ENCODE assay signal across 19 cellular contexts in the genomic region with DNA sequence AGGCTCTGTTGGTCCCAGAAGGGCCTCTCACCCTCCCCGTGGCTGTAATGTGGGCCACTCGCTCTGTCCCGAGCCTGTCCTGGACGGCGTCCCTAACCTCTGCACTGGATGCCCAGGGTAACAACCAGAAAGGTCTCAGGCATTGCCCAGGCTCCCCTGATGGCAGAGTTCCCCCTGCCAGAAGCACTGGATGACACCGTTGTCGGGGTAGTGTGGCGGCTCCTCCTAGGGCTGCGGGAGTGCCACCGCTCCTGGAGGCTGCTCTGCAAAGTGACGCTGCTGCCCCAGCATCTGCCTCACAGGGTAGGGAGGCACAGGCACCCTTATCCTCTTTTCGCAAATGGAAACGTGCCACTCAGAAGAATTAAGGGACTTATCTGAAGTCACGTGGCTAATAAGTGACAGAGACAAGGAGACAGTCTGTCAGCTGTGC. TPM values are rescaled to one million over a fixed set of nuclear protein-coding genes. Genes with fewer than 3 reads are reported as not detected.
A peak's percentile ranks its signal among the peaks of the same experiment; 100 is the strongest.
DNase-seq lines count a peak whose midpoint lies in the region; ATAC-seq and TF ChIP-seq lines count a peak whose summit lies in the region.
"Had no signal": no experiment of that assay in that cellular context is flagged by ENCODE, and none has a peak within 500 bp of the region (broad histone marks: within the 10 kb centered on the region; RNA-seq: fewer than 3 reads in every experiment).

No MANE protein-coding gene starts in this region.

- no peaks in the 10 kb centered on the region for H3K27me3 ChIP-seq in endodermal cell (ENCODE audit: control insufficient read depth, insufficient read depth, low read length, poor library complexity, severe bottlenecking)
- H3K27me3 ChIP-seq: vagina had no signal

- H3K27me3 Mint-ChIP-seq in activated naive CD8-positive, alpha-beta T cell = no peaks in the 10 kb centered on the region
- no peaks in the 10 kb centered on the region for H3K27me3 Mint-ChIP-seq in activated naive CD8-positive, alpha-beta T cell treated with anti-CD3 and anti-CD28 coated beads, Interleukin-2, amount 50 U/mL, for 24 hours
- no peaks in the 10 kb centered on the region for H3K27me3 Mint-ChIP-seq in endodermal cell (ENCODE audit: insufficient read depth)
- H3K27me3 Mint-ChIP-seq: activated CD4-positive, alpha-beta T cell treated with anti-CD3 and anti-CD28 coated beads for 36 hours; CD8-positive, alpha-beta memory T cell had no signal

- no peak for DNase-seq in activated naive CD8-positive, alpha-beta T cell treated with anti-CD3 and anti-CD28 coated beads, Interleukin-2, amount 50 U/mL, for 24 hours
- DNase-seq in endodermal cell (peak; percentile 60), medulla oblongata (ENCODE audit: extremely low spot score) (peak; percentile 38), substantia nigra (lab: John Stamatoyannopoulos, UW) (peak in 14 of 49 donors; percentile 4 to 44 (median 26)), foreskin fibroblast (no peak)
- DNase-seq: activated CD4-positive, alpha-beta T cell treated with anti-CD3 and anti-CD28 coated beads for 36 hours; activated T-cell treated with anti-CD3 and anti-CD28 coated beads, Interleukin-2, amount 50 U/mL, for 1 hour; amniotic stem cell; CD8-positive, alpha-beta memory T cell; HCEC 1CT; mesenchymal stem cell; NCI-H1092 treated with DMSO at 0.1 percent for 48 hours; SIG-M5 had no signal

- ATAC-seq in activated naive CD8-positive, alpha-beta T cell treated with anti-CD3 and anti-CD28 coated beads, Interleukin-2, amount 50 U/mL, for 24 hours = no peak
- ATAC-seq in GM19351 (IDR thresholded peaks at IDR 0.05; ENCODE audit: unreplicated experiment) = no peak
- no peak for ATAC-seq in HG03432 (IDR thresholded peaks at IDR 0.05; ENCODE audit: unreplicated experiment)
- ATAC-seq: activated CD4-positive, alpha-beta T cell treated with anti-CD3 and anti-CD28 coated beads for 36 hours; GM12878 had no signal

- H3K27ac Mint-ChIP-seq in activated naive CD8-positive, alpha-beta T cell = peak overlapping the region; percentile 41
- no peak overlapping the region for H3K27ac Mint-ChIP-seq in activated naive CD8-positive, alpha-beta T cell treated with anti-CD3 and anti-CD28 coated beads, Interleukin-2, amount 50 U/mL, for 24 hours
- peak overlapping the region; percentile 79 for H3K27ac Mint-ChIP-seq in endodermal cell

- no peak overlapping the region for H3K4me3 Mint-ChIP-seq in activated naive CD8-positive, alpha-beta T cell
- H3K4me3 Mint-ChIP-seq in activated naive CD8-positive, alpha-beta T cell treated with anti-CD3 and anti-CD28 coated beads, Interleukin-2, amount 50 U/mL, for 24 hours = no peak overlapping the region
- H3K4me3 Mint-ChIP-seq in endodermal cell = no peak overlapping the region
- H3K4me3 Mint-ChIP-seq: activated CD4-positive, alpha-beta T cell treated with anti-CD3 and anti-CD28 coated beads for 36 hours; CD8-positive, alpha-beta memory T cell had no signal

- no peaks in the 10 kb centered on the region for H3K9me3 Mint-ChIP-seq in activated naive CD8-positive, alpha-beta T cell (ENCODE audit: low read depth)
- H3K9me3 Mint-ChIP-seq in activated naive CD8-positive, alpha-beta T cell treated with anti-CD3 and anti-CD28 coated beads, Interleukin-2, amount 50 U/mL, for 24 hours = no peaks in the 10 kb centered on the region
- no peaks in the 10 kb centered on the region for H3K9me3 Mint-ChIP-seq in endodermal cell
- H3K9me3 Mint-ChIP-seq: CD8-positive, alpha-beta memory T cell had no signal

- no peaks in the 10 kb centered on the region for H3K9me3 ChIP-seq in endodermal cell (ENCODE audit: control insufficient read depth, low read length)
- H3K9me3 ChIP-seq: vagina had no signal

- no peak overlapping the region for H3K9ac ChIP-seq in endodermal cell (ENCODE audit: extremely low read depth, low read length, poor library complexity, severe bottlenecking)

- no peak overlapping the region for H3K27ac ChIP-seq in endodermal cell (ENCODE audit: low read depth, low read length)
- H3K27ac ChIP-seq in substantia nigra (ENCODE audit: low read depth, low read length, poor library complexity, severe bottlenecking) = peak overlapping the region; percentile 44
- H3K27ac ChIP-seq: skin epidermis, vagina had no signal

- peaks cover 9% of the 10 kb centered on the region for H3K4me1 Mint-ChIP-seq in activated naive CD8-positive, alpha-beta T cell (ENCODE audit: low read depth)
- no peaks in the 10 kb centered on the region for H3K4me1 Mint-ChIP-seq in activated naive CD8-positive, alpha-beta T cell treated with anti-CD3 and anti-CD28 coated beads, Interleukin-2, amount 50 U/mL, for 24 hours
- no peaks in the 10 kb centered on the region for H3K4me1 Mint-ChIP-seq in endodermal cell
- H3K4me1 Mint-ChIP-seq: activated CD4-positive, alpha-beta T cell treated with anti-CD3 and anti-CD28 coated beads for 36 hours had no signal

- H3K36me3 Mint-ChIP-seq in activated naive CD8-positive, alpha-beta T cell = no peaks in the 10 kb centered on the region
- peaks cover 58% of the 10 kb centered on the region for H3K36me3 Mint-ChIP-seq in activated naive CD8-positive, alpha-beta T cell treated with anti-CD3 and anti-CD28 coated beads, Interleukin-2, amount 50 U/mL, for 24 hours (ENCODE audit: low read depth)
- H3K36me3 Mint-ChIP-seq in endodermal cell (ENCODE audit: low read depth) = peaks cover 69% of the 10 kb centered on the region

- peaks cover 56% of the 10 kb centered on the region for H3K36me3 ChIP-seq in endodermal cell (ENCODE audit: control insufficient read depth, insufficient read depth, low read length)

- TF ChIP-seq CTCF in endodermal cell (conservative IDR thresholded peaks at IDR 0.05) (no peak), foreskin fibroblast (IDR thresholded peaks at IDR 0.05; ENCODE audit: low read depth, low read length) (no peak)

- WGBS in endodermal cell (ENCODE audit: insufficient coverage in 1 of 2, insufficient read length in 1 of 2), 2 experiments = 90 to 96% methylated on average over 4 to 14 of the region's 14 CpGs

- H3K4me1 ChIP-seq in endodermal cell (ENCODE audit: control insufficient read depth, insufficient read depth, low read length) = no peaks in the 10 kb centered on the region
- H3K4me1 ChIP-seq: vagina had no signal

- H3K4me3 ChIP-seq in endodermal cell (ENCODE audit: low read length) (no peak overlapping the region), foreskin fibroblast (ENCODE audit: low read depth in 1 of 2, low read length in 2 of 2) (no peak overlapping the region)
- H3K4me3 ChIP-seq: GM12878, skin epidermis, vagina had no signal

RNA-seq across cellular contexts. Expression of gene MPHOSPH8, which starts 32.0 kb away (rescaled TPM):
- total RNA-seq in endodermal cell = 10 to 100 TPM; 18.1 to 24.0 TPM
- 19.2 TPM for polyA plus RNA-seq in endodermal cell (2013, experiment 1 of 2)
- polyA plus RNA-seq in endodermal cell (2013, experiment 2 of 2) = 18.8 TPM

Comparison
In these comparisons a context has a peak if more than half of its experiments do, and no peak if none do; other contexts are left out.
1. DNase-seq: peak in endodermal cell (single experiment) and medulla oblongata (single experiment); none in activated naive CD8-positive, alpha-beta T cell treated with anti-CD3 and anti-CD28 coated beads, Interleukin-2, amount 50 U/mL, for 24 hours (single experiment) and foreskin fibroblast (0 of 2).